27 cellular contexts compared by ENCODE assay signal in the genomic region with DNA sequence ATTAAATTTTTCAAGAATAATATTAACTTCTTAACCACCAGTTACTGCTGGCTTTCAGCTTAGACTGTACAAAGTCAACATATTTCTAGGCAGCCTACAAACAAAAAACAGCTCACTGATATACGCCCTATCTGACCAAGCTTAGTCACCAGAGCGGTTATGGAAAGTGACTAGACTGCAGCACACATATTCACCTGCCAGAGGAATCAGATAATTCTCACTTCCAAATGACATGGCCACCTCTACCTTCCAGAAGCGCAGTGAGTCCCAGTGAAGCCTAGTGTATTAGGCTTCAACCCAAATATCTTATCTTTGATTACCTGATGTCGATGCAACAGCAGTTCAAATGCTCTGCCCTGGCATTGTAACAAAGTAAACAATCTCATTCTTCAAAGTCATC. TPM values are rescaled to one million over a fixed set of nuclear protein-coding genes. Genes with fewer than 3 reads are reported as not detected.
DNase-seq lines count a peak whose midpoint lies in the region; ATAC-seq, FAIRE-seq and TF ChIP-seq lines count a peak whose summit lies in the region.
"Had no signal": no experiment of that assay in that cellular context is flagged by ENCODE, and none has a peak within 500 bp of the region (broad histone marks: within the 10 kb centered on the region; RNA-seq: fewer than 3 reads in every experiment).

No MANE protein-coding gene starts in this region.

- H4K20me1 ChIP-seq in HepG2 (ENCODE audit: insufficient read depth, low read length): no peaks in the 10 kb centered on the region
- H4K20me1 ChIP-seq: BLaER1 had no signal

- H2AFZ ChIP-seq in HepG2 (ENCODE audit: low read length): no peak overlapping the region
- H2AFZ ChIP-seq: GM23248 had no signal

- FAIRE-seq in HepG2 (lab: Jason Lieb, UNC): no peak
- FAIRE-seq: D721Med had no signal

- H3K4me1 ChIP-seq in HepG2 (ENCODE audit: insufficient read depth, low read length) (peaks cover 41% of the 10 kb centered on the region), stomach (peaks cover 0 to 61% (median 32%) of the 10 kb centered on the region in 4 donors)
- H3K4me1 ChIP-seq: BLaER1, breast epithelium had no signal

- WGBS in HepG2 (ENCODE audit: low lambda C conversion rate): 80% methylated on average over 4 of the region's 4 CpGs
- 33 to 54% (median 45%) methylated on average over 4 of the region's 4 CpGs for WGBS in stomach, 5 donors

- TF ChIP-seq EP300 in HepG2 (IDR thresholded peaks at IDR 0.05; ENCODE audit: low read depth in 2 of 2, low read length in 2 of 2) (no peak), HepG2 (CRISPR knock-in tag; IDR thresholded peaks at IDR 0.05; ENCODE audit: borderline replicate concordance) (no peak), stomach (IDR thresholded peaks at IDR 0.05) (no peak)

- BruUV-seq in HepG2 (replicated peaks; lab: Mats Ljungman, UMichigan): no TSS peak

- in situ Hi-C loops in HepG2 (cut with HindIII; ENCODE audit: extremely low pct_ligation_motif_present, low pct_unique_long_range_greater_than_20kb): loop anchor here (5.0 kb wide), 2 partner anchors 234 to 304 kb away; no protein-coding TSS in a partner anchor

- no peak overlapping the region for H3K9ac ChIP-seq in HepG2 (ENCODE audit: insufficient read depth, low read depth, low read length)
- H3K9ac ChIP-seq: BLaER1, GM23248 had no signal

- DNase-seq in NCI-H510A treated with DMSO at 0.1 percent for 48 hours (lab: John Stamatoyannopoulos, UW) (peak; percentile 94), NCI-H510A (lab: John Stamatoyannopoulos, UW) (no peak), amniotic epithelial cell (ENCODE audit: low read depth) (peak; percentile 49), HepG2 (ENCODE audit: low spot score) (no peak), stomach (no peak), MV-4-11 (lab: John Stamatoyannopoulos, UW) (no peak), hepatic stellate cell (ENCODE audit: low spot score) (no peak), superior temporal gyrus (ENCODE audit: extremely low spot score) (no peak)
- DNase-seq: activated CD4-positive, alpha-beta T cell treated with anti-CD3 and anti-CD28 coated beads for 36 hours; activated naive CD8-positive, alpha-beta T cell treated with anti-CD3 and anti-CD28 coated beads, Interleukin-2, amount 50 U/mL, for 24 hours; dermis blood vessel endothelial cell; GF-D8; GM23248; heart left ventricle; KG1; NCI-H1930; NCI-H526 treated with DMSO at 0.1 percent for 48 hours; occipital lobe; retina; stimulated activated CD4-positive, alpha-beta T cell treated with anti-CD3 and anti-CD28 coated beads, Interleukin-15, amount 100 ng/mL, for 24 hours; T-cell had no signal

- H3K79me2 ChIP-seq in HepG2 (ENCODE audit: insufficient read depth, low read length): peaks cover 2% of the 10 kb centered on the region

- TF ChIP-seq CTCF in HepG2 (CRISPR knock-in tag; IDR thresholded peaks at IDR 0.05): no peak
- no peak for TF ChIP-seq CTCF in stomach (IDR thresholded peaks at IDR 0.05)

- H3K27me3 ChIP-seq in HepG2 (ENCODE audit: control insufficient read depth in 1 of 2, insufficient read depth in 2 of 2, low read length in 2 of 2) (no peaks in the 10 kb centered on the region), stomach (no peaks in the 10 kb centered on the region)
- H3K27me3 ChIP-seq: BLaER1, breast epithelium, heart left ventricle, suprapubic skin had no signal

- intact Hi-C loops in HepG2 (cut with micrococcal nuclease; ENCODE audit: unreplicated experiment): no loop called here
- intact Hi-C loops in stomach (cut with DNase I; ENCODE audit: low total_unique reads): loop anchor here (10.0 kb wide), 1 partner anchor 237 kb away; no protein-coding TSS in a partner anchor

- CTCF ChIA-PET in HepG2 (lab: Yijun Ruan, JAX; ENCODE audit: low intra/inter-chr PET ratio, low total read pairs): no interaction called here

- TF ChIP-seq POLR2A in HepG2 (IDR thresholded peaks at IDR 0.05; ENCODE audit: insufficient read depth in 1 of 2, low read depth in 2 of 2, low read length in 2 of 2) (no peak), stomach (IDR thresholded peaks at IDR 0.05) (no peak)

- H3K27ac ChIP-seq in HepG2 (ENCODE audit: extremely low read length, insufficient read depth, low read length) (no peak overlapping the region), stomach (peak overlapping the region in 3 of 5 donors; percentile 20 to 72 (median 37))
- H3K27ac ChIP-seq: BLaER1, breast epithelium, GM23248, suprapubic skin had no signal

- no peaks in the 10 kb centered on the region for H3K36me3 ChIP-seq in HepG2 (replicated peaks in 1 of 2; ENCODE audit: control insufficient read depth in 1 of 2, insufficient read depth in 2 of 2, low read length in 2 of 2)
- no peaks in the 10 kb centered on the region for H3K36me3 ChIP-seq in stomach
- H3K36me3 ChIP-seq: BLaER1, breast epithelium, heart left ventricle, suprapubic skin had no signal

- H3K4me3 ChIP-seq in HepG2 (replicated peaks in 1 of 3; ENCODE audit: insufficient read depth in 1 of 3, low read depth in 2 of 3, low read length in 3 of 3): no peak overlapping the region
- H3K4me3 ChIP-seq in stomach: no peak overlapping the region
- H3K4me3 ChIP-seq: BLaER1, breast epithelium, GM23248, heart left ventricle, lung, suprapubic skin had no signal

- POLR2A ChIA-PET in HepG2 (lab: Yijun Ruan, JAX): interaction anchor here (0.8 kb wide), 1 partner anchor 9 kb away, joined by 4 read pairs; the partner anchor contains the start of gene STXBP6

- ATAC-seq in HepG2: peak; percentile 30; the same call in 1 of the 3 replicates
- ATAC-seq: activated CD4-positive, alpha-beta T cell treated with anti-CD3 and anti-CD28 coated beads for 36 hours; activated naive CD8-positive, alpha-beta T cell treated with anti-CD3 and anti-CD28 coated beads, Interleukin-2, amount 50 U/mL, for 24 hours; activated T-helper 17 cell treated with anti-CD3 and anti-CD28 coated beads, Interleukin-2, amount 50 U/mL, for 72 hours; T-cell had no signal

- H3K4me2 ChIP-seq in HepG2 (ENCODE audit: low read depth, low read length): no peak overlapping the region
- H3K4me2 ChIP-seq: BLaER1 had no signal

- no peaks in the 10 kb centered on the region for H3K9me3 ChIP-seq in HepG2 (ENCODE audit: low read length)
- no peaks in the 10 kb centered on the region for H3K9me3 ChIP-seq in stomach
- H3K9me3 ChIP-seq: BLaER1, breast epithelium, heart left ventricle, suprapubic skin had no signal

- no peak for TF ChIP-seq RAD21 in HepG2 (CRISPR knock-in tag; IDR thresholded peaks at IDR 0.05)

TF ChIP-seq in HepG2, 621 proteins besides CTCF, POLR2A, EP300 and RAD21 (continues in another document):
- TF ChIP-seq ZBTB7A (CRISPR knock-in tag; IDR thresholded peaks at IDR 0.05) (no peak), STAG1 (CRISPR knock-in tag; IDR thresholded peaks at IDR 0.05) (0 out of 2 replicates have a peak, but pooled peaks have one; percentile 1), ZBTB38 (CRISPR knock-in tag; IDR thresholded peaks at IDR 0.05) (peak; percentile 58; the same call in 1 of the 2 replicates), ZBTB33 (CRISPR knock-in tag; IDR thresholded peaks at IDR 0.05) (peak; percentile 66; the same call in 1 of the 2 replicates), DMAP1 (CRISPR knock-in tag; IDR thresholded peaks at IDR 0.05) (no peak), ZNF792 (CRISPR knock-in tag; IDR thresholded peaks at IDR 0.05) (0 out of 2 replicates have a peak, but pooled peaks have one; percentile 20), ZNF766 (CRISPR knock-in tag; IDR thresholded peaks at IDR 0.05; ENCODE audit: borderline replicate concordance) (no peak)

RNA-seq across cellular contexts. Expression of gene STXBP6, which starts 8.5 kb away (rescaled TPM):
- total RNA-seq in HepG2 (2016; rRNA removed; fragmentation: Illumina TruSeq; extraction: Trizol) (35.3 and 43.2 TPM in 2 replicates), stomach (10 to 100 TPM in 4 of 5 donors, 1 to 10 TPM in 1; 8.8 to 37.1 (median 25.5) TPM)
- total RNA-seq in HepG2 (2016; cell fraction: cytosol; rRNA removed; fragmentation: Illumina TruSeq; extraction: Trizol; ENCODE audit: low read depth): 21.2 TPM in 2 replicates
- total RNA-seq in HepG2 (2016; cell fraction: insoluble cytoplasmic fraction; rRNA removed; fragmentation: Illumina TruSeq; extraction: Trizol): 31.7 and 46.6 TPM in 2 replicates
- total RNA-seq in HepG2 (2016; cell fraction: membrane; rRNA removed; fragmentation: Illumina TruSeq; extraction: Trizol): 28.9 and 30.6 TPM in 2 replicates
- total RNA-seq in HepG2 (2016; cell fraction: nucleus; rRNA removed; fragmentation: Illumina TruSeq; extraction: Trizol): 26.2 and 27.2 TPM in 2 replicates
- polyA plus RNA-seq in HepG2 (2011; rRNA removed) (32.3 and 42.8 TPM in 2 replicates), stomach (10 to 100 TPM in 2 of 3 donors, 1 to 10 TPM in 1; 7.4 to 16.8 (median 11.9) TPM)
- 26.8 and 33.4 TPM in 2 replicates for polyA plus RNA-seq in HepG2 (2011; cell fraction: cytosol; rRNA removed)
- polyA plus RNA-seq in HepG2 (2011; cell fraction: nucleus; rRNA removed): 10.0 and 11.5 TPM in 2 replicates
- 25.5 and 27.7 TPM in 2 replicates for polyA plus RNA-seq in HepG2 (2012)
- polyA plus RNA-seq in HepG2 (2016; cell fraction: cytosol; fragmentation: Illumina TruSeq; extraction: Trizol; ENCODE audit: low read depth): 19.0 and 23.1 TPM in 2 replicates
- 51.3 and 53.4 TPM in 2 replicates for polyA plus RNA-seq in HepG2 (2016; cell fraction: insoluble cytoplasmic fraction; fragmentation: Illumina TruSeq; extraction: Trizol; ENCODE audit: low read depth)
- 25.8 and 28.4 TPM in 2 replicates for polyA plus RNA-seq in HepG2 (2016; cell fraction: membrane; fragmentation: Illumina TruSeq; extraction: Trizol; ENCODE audit: low read depth)
- polyA plus RNA-seq in HepG2 (2016; cell fraction: nucleus; fragmentation: Illumina TruSeq; extraction: Trizol; ENCODE audit: insufficient read depth, low read depth): 24.0 and 27.2 TPM in 2 replicates
- 3.0 and 26.4 TPM in 2 replicates for polyA minus RNA-seq in HepG2 (2011; rRNA and poly(A)+ RNA removed; ENCODE audit: low replicate concordance)
- polyA minus RNA-seq in HepG2 (2011; cell fraction: cytosol; rRNA and poly(A)+ RNA removed): 19.6 and 20.8 TPM in 2 replicates
- 53.4 and 53.6 TPM in 2 replicates for polyA minus RNA-seq in HepG2 (2011; cell fraction: nucleus; rRNA and poly(A)+ RNA removed)
- total RNA-seq: activated CD4-positive, alpha-beta T cell treated with anti-CD3 and anti-CD28 coated beads for 36 hours; activated T-helper 17 cell treated with anti-CD3 and anti-CD28 coated beads, Interleukin-2, amount 50 U/mL, for 72 hours had no signal

Comparison
In these comparisons a context has a peak if more than half of its experiments do, and no peak if none do; other contexts are left out.
1. DNase-seq: peak in NCI-H510A treated with DMSO at 0.1 percent for 48 hours (single experiment) and amniotic epithelial cell (single experiment); none in NCI-H510A (single experiment), HepG2 (single experiment), stomach (single experiment), MV-4-11 (single experiment), hepatic stellate cell (single experiment) and superior temporal gyrus (single experiment).